2 cellular contexts compared by ENCODE assay signal in genomic region chr2:193371200-193371599, GRCh38.
TF ChIP-seq lines count a peak whose summit lies in the region.

No MANE protein-coding gene starts in this region.

TF ChIP-seq in H1, 55 proteins besides CTCF, POLR2A, EP300 and RAD21:
- no peak for TF ChIP-seq HDAC2 (IDR thresholded peaks at IDR 0.05; ENCODE audit: borderline replicate concordance in 1 of 2, low read depth in 2 of 2, low read length in 2 of 2)
- TF ChIP-seq GTF2F1 (IDR thresholded peaks at IDR 0.05; ENCODE audit: borderline replicate concordance, low read depth, low read length), result no peak
- TF ChIP-seq MAFK (IDR thresholded peaks at IDR 0.05; ENCODE audit: low read depth, low read length), result no peak
- TF ChIP-seq ASH2L (IDR thresholded peaks at IDR 0.05; ENCODE audit: low read length), result no peak
- TF ChIP-seq RFX5 (IDR thresholded peaks at IDR 0.05; ENCODE audit: borderline replicate concordance, low read depth, low read length), result no peak
- TF ChIP-seq FOSL1 (IDR thresholded peaks at IDR 0.05; ENCODE audit: insufficient read depth, low read depth, low read length), result no peak
- no peak for TF ChIP-seq TAF7 (optimal IDR thresholded peaks at IDR 0.05; ENCODE audit: borderline replicate concordance, low read depth, low read length)
TF ChIP-seq in H1: peak in this region for 0.

TF ChIP-seq in HepG2, 621 proteins besides CTCF, POLR2A, EP300 and RAD21:
- no peak for TF ChIP-seq GMEB1 (CRISPR knock-in tag; IDR thresholded peaks at IDR 0.05; ENCODE audit: borderline replicate concordance)
- TF ChIP-seq SIN3A (IDR thresholded peaks at IDR 0.05; ENCODE audit: borderline replicate concordance, low read depth, low read length), result no peak
- no peak for TF ChIP-seq FOSL2 (CRISPR knock-in tag; IDR thresholded peaks at IDR 0.05)
- no peak for TF ChIP-seq ONECUT2 (CRISPR knock-in tag; IDR thresholded peaks at IDR 0.05)
- TF ChIP-seq, protein P1, sequence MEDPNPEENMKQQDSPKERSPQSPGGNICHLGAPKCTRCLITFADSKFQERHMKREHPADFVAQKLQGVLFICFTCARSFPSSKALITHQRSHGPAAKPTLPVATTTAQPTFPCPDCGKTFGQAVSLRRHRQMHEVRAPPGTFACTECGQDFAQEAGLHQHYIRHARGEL (CRISPR knock-in tag; IDR thresholded peaks at IDR 0.05), result no peak
- no peak for TF ChIP-seq IRF1 (CRISPR knock-in tag; IDR thresholded peaks at IDR 0.05; ENCODE audit: low read depth)
- no peak for TF ChIP-seq TFDP1 (CRISPR knock-in tag; IDR thresholded peaks at IDR 0.05; ENCODE audit: borderline replicate concordance)
- TF ChIP-seq, protein P2, sequence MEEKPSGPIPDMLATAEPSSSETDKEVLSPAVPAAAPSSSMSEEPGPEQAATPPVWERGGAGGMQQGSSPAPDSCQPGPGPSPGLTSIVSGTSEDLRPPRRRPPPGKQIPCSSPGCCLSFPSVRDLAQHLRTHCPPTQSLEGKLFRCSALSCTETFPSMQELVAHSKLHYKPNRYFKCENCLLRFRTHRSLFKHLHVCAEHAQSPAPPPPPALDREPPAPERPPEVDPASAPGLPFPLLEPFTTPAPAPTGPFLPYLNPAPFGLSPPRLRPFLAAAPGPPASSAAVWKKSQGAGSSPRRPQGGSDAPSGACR (CRISPR knock-in tag; IDR thresholded peaks at IDR 0.05), result no peak
- no peak for TF ChIP-seq ZFP37 (CRISPR knock-in tag; IDR thresholded peaks at IDR 0.05; ENCODE audit: borderline replicate concordance)
- TF ChIP-seq ARID5B (CRISPR knock-in tag; IDR thresholded peaks at IDR 0.05), result no peak
- no peak for TF ChIP-seq ZNF138 (CRISPR knock-in tag; IDR thresholded peaks at IDR 0.05; ENCODE audit: low read depth)
- TF ChIP-seq, protein P3, sequence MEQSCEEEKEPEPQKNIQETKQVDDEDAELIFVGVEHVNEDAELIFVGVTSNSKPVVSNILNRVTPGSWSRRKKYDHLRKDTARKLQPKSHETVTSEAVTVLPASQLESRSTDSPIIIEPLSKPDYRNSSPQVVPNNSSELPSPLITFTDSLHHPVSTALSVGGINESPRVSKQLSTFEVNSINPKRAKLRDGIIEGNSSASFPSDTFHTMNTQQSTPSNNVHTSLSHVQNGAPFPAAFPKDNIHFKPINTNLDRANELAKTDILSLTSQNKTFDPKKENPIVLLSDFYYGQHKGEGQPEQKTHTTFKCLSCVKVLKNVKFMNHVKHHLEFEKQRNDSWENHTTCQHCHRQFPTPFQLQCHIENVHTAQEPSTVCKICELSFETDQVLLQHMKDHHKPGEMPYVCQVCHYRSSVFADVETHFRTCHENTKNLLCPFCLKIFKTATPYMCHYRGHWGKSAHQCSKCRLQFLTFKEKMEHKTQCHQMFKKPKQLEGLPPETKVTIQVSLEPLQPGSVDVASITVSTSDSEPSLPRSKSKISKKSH (CRISPR knock-in tag; IDR thresholded peaks at IDR 0.05; ENCODE audit: borderline replicate concordance), result no peak
